Comparison of ENCODE assay signal across 20 cellular contexts in genomic region chr17:33667671-33668070, GRCh38.
DNase-seq lines count a peak whose midpoint lies in the region; ATAC-seq and TF ChIP-seq lines count a peak whose summit lies in the region.
"Had no signal": no experiment of that assay in that cellular context is flagged by ENCODE, and none has a peak within 500 bp of the region (broad histone marks: within the 10 kb centered on the region; RNA-seq: fewer than 3 reads in every experiment).

No MANE protein-coding gene starts in this region.

- H3K9me3 Mint-ChIP-seq in endodermal cell: no peaks in the 10 kb centered on the region
- H3K9me3 Mint-ChIP-seq in stimulated activated naive B cell treated with anti-CD40 and anti-IgM and Interleukin-4, amounts not matched to agents 10 μg/mL and 1 μg/mL and 100 μg/mL, for 72 hours: no peaks in the 10 kb centered on the region
- H3K9me3 Mint-ChIP-seq: activated CD4-positive, alpha-beta T cell treated with anti-CD3 and anti-CD28 coated beads, Interleukin-2, amount 10 ng/mL, durations not matched to agents 24 days and 14 days; activated naive CD4-positive, alpha-beta T cell treated with anti-CD3 and anti-CD28 coated beads, Interleukin-2, amount 50 U/mL, for 72 hours; activated T-helper 1 cell treated with anti-CD3 and anti-CD28 coated beads, Interleukin-12 subunit alpha, Interleukin-12 subunit beta, Interleukin-2, Interleukin-4 antibody, amounts not matched to agents 30 ng/mL and 10 ng/mL and 1 ng/mL, durations not matched to agents 14 hours and 24 hours and 36 hours; natural killer cell treated with Interleukin-12 subunit alpha and Interleukin-12 subunit beta and Interleukin-15 and Interleukin-18, amount 100 ng/mL, for 72 hours had no signal

- peak overlapping the region; percentile 15; the same call in 1 of the 2 replicates for H3K27ac ChIP-seq in MM.1S (ENCODE audit: low read length)
- H3K27ac ChIP-seq in endodermal cell (ENCODE audit: low read depth, low read length): no peak overlapping the region
- H3K27ac ChIP-seq in psoas muscle: no peak overlapping the region
- H3K27ac ChIP-seq: dorsolateral prefrontal cortex, parathyroid adenoma, suprapubic skin had no signal

- H3K27me3 ChIP-seq in MM.1S (replicated peaks; ENCODE audit: insufficient read depth, low read length) (no peaks in the 10 kb centered on the region), endodermal cell (ENCODE audit: control insufficient read depth, insufficient read depth, low read length, poor library complexity, severe bottlenecking) (no peaks in the 10 kb centered on the region), psoas muscle (ENCODE audit: insufficient read depth in 3 of 3, low read length in 2 of 3) (peaks cover 0 to 10% (median 0%) of the 10 kb centered on the region in 3 donors)

- TF ChIP-seq CTCF in GM12865 (IDR thresholded peaks at IDR 0.05; ENCODE audit: insufficient read depth, low read depth, low read length, missing control alignments) (no peak), MM.1S (IDR thresholded peaks at IDR 0.05; ENCODE audit: low read length) (no peak), endodermal cell (conservative IDR thresholded peaks at IDR 0.05) (no peak), psoas muscle (IDR thresholded peaks at IDR 0.05) (no peak)

- H3K9me2 ChIP-seq in MM.1S (replicated peaks; ENCODE audit: insufficient read depth, low read length): no peaks in the 10 kb centered on the region

- WGBS in endodermal cell (ENCODE audit: insufficient coverage in 1 of 2, insufficient read length in 1 of 2), 2 experiments: 83 to 92% methylated on average over 2 to 4 of the region's 4 CpGs
- 49 to 56% (median 54%) methylated on average over 4 of the region's 4 CpGs for WGBS in psoas muscle, 3 donors

- no peak overlapping the region for H3K4me3 Mint-ChIP-seq in endodermal cell
- H3K4me3 Mint-ChIP-seq in stimulated activated naive B cell treated with anti-CD40 and anti-IgM and Interleukin-4, amounts not matched to agents 10 μg/mL and 1 μg/mL and 100 μg/mL, for 72 hours: no peak overlapping the region
- H3K4me3 Mint-ChIP-seq: natural killer cell treated with Interleukin-12 subunit alpha and Interleukin-12 subunit beta and Interleukin-15 and Interleukin-18, amount 100 ng/mL, for 72 hours had no signal

- H3K9me3 ChIP-seq in MM.1S (replicated peaks; ENCODE audit: insufficient read depth, low read length) (no peaks in the 10 kb centered on the region), endodermal cell (ENCODE audit: control insufficient read depth, low read length) (no peaks in the 10 kb centered on the region), psoas muscle (no peaks in the 10 kb centered on the region)
- H3K9me3 ChIP-seq: suprapubic skin had no signal

- peak; percentile 47 to 61 for ATAC-seq in stimulated activated naive B cell treated with anti-CD40 and anti-IgM and Interleukin-4, amounts not matched to agents 10 μg/mL and 1 μg/mL and 100 μg/mL, for 72 hours (replicated peaks)
- ATAC-seq in GM21526 (IDR thresholded peaks at IDR 0.05; ENCODE audit: low FRiP score, unreplicated experiment) (no peak), psoas muscle (no peak)

- DNase-seq in GM12865 (ENCODE audit: low read depth) (peak; percentile 56), MM.1S (no peak), endodermal cell (peak; percentile 17), NCI-H1694 (lab: John Stamatoyannopoulos, UW) (no peak), psoas muscle (no peak)
- DNase-seq in stimulated activated naive B cell treated with anti-CD40 and anti-IgM and Interleukin-4, amounts not matched to agents 10 μg/mL and 1 μg/mL and 100 μg/mL, for 72 hours: no peak
- DNase-seq: COR-L47, dorsolateral prefrontal cortex, foreskin fibroblast, NCI-H146, NCI-H2171 treated with DMSO at 0.1 percent for 48 hours, NCI-H526 treated with DMSO at 0.1 percent for 48 hours, SHP77 treated with DMSO at 0.1 percent for 48 hours had no signal

- H3K4me1 ChIP-seq in MM.1S (ENCODE audit: low read length): no peaks in the 10 kb centered on the region
- no peaks in the 10 kb centered on the region for H3K4me1 ChIP-seq in endodermal cell (ENCODE audit: control insufficient read depth, insufficient read depth, low read length)
- H3K4me1 ChIP-seq in psoas muscle: no peaks in the 10 kb centered on the region

- H3K9ac ChIP-seq in MM.1S (ENCODE audit: low read length): no peak overlapping the region
- H3K9ac ChIP-seq in endodermal cell (ENCODE audit: extremely low read depth, low read length, poor library complexity, severe bottlenecking): no peak overlapping the region
- H3K9ac ChIP-seq: parathyroid adenoma had no signal

- H3K27me3 Mint-ChIP-seq in endodermal cell (ENCODE audit: insufficient read depth): peaks cover 2% of the 10 kb centered on the region
- peaks cover 0 to 6% of the 10 kb centered on the region in 2 donors for H3K27me3 Mint-ChIP-seq in stimulated activated naive B cell treated with anti-CD40 and anti-IgM and Interleukin-4, amounts not matched to agents 10 μg/mL and 1 μg/mL and 100 μg/mL, for 72 hours

- H3K79me2 ChIP-seq in MM.1S (ENCODE audit: low read length): no peaks in the 10 kb centered on the region
- H3K79me2 ChIP-seq: parathyroid adenoma had no signal

- H2AFZ ChIP-seq in MM.1S (ENCODE audit: low read length): no peak overlapping the region

- 0 out of 2 replicates have a peak overlapping the region, but pooled peaks have one; percentile 11 for H3K4me2 ChIP-seq in MM.1S (ENCODE audit: low read depth, low read length)

- no peaks in the 10 kb centered on the region for H3F3A ChIP-seq in MM.1S (ENCODE audit: insufficient read depth, low read length)

- H3K36me3 ChIP-seq in MM.1S (replicated peaks; ENCODE audit: insufficient read depth, low read length) (no peaks in the 10 kb centered on the region), endodermal cell (ENCODE audit: control insufficient read depth, insufficient read depth, low read length) (no peaks in the 10 kb centered on the region), psoas muscle (ENCODE audit: insufficient read depth in 1 of 2, low read depth in 1 of 2) (no peaks in the 10 kb centered on the region)
- H3K36me3 ChIP-seq: suprapubic skin had no signal

- H3K4me3 ChIP-seq in GM12865 (ENCODE audit: low read depth, low read length) (no peak overlapping the region), MM.1S (ENCODE audit: low read length) (no peak overlapping the region), endodermal cell (ENCODE audit: low read length) (no peak overlapping the region), psoas muscle (no peak overlapping the region)
- H3K4me3 ChIP-seq: dorsolateral prefrontal cortex, suprapubic skin had no signal

- no peaks in the 10 kb centered on the region for H4K20me1 ChIP-seq in MM.1S (ENCODE audit: insufficient read depth, low read length)

- intact Hi-C loops in psoas muscle (cut with DNase I): no loop called here

- H3K27ac Mint-ChIP-seq in endodermal cell: no peak overlapping the region
- H3K27ac Mint-ChIP-seq in stimulated activated naive B cell treated with anti-CD40 and anti-IgM and Interleukin-4, amounts not matched to agents 10 μg/mL and 1 μg/mL and 100 μg/mL, for 72 hours: no peak overlapping the region
- H3K27ac Mint-ChIP-seq: activated naive CD4-positive, alpha-beta T cell treated with anti-CD3 and anti-CD28 coated beads, Interleukin-2, amount 50 U/mL, for 72 hours; natural killer cell treated with Interleukin-12 subunit alpha and Interleukin-12 subunit beta and Interleukin-15 and Interleukin-18, amount 100 ng/mL, for 72 hours had no signal

- H3K4me1 Mint-ChIP-seq in endodermal cell: peaks cover 2% of the 10 kb centered on the region
- peaks cover 0 to 3% of the 10 kb centered on the region in 2 donors for H3K4me1 Mint-ChIP-seq in stimulated activated naive B cell treated with anti-CD40 and anti-IgM and Interleukin-4, amounts not matched to agents 10 μg/mL and 1 μg/mL and 100 μg/mL, for 72 hours

- no peaks in the 10 kb centered on the region for H3K36me3 Mint-ChIP-seq in endodermal cell (ENCODE audit: low read depth)
- H3K36me3 Mint-ChIP-seq in stimulated activated naive B cell treated with anti-CD40 and anti-IgM and Interleukin-4, amounts not matched to agents 10 μg/mL and 1 μg/mL and 100 μg/mL, for 72 hours: no peaks in the 10 kb centered on the region
- H3K36me3 Mint-ChIP-seq: activated naive CD4-positive, alpha-beta T cell treated with anti-CD3 and anti-CD28 coated beads, Interleukin-2, amount 50 U/mL, for 72 hours; natural killer cell treated with Interleukin-12 subunit alpha and Interleukin-12 subunit beta and Interleukin-15 and Interleukin-18, amount 100 ng/mL, for 72 hours had no signal

Comparison
In these comparisons a context has a peak if more than half of its experiments do, and no peak if none do; other contexts are left out.
1. DNase-seq: peak in GM12865 (single experiment) and endodermal cell (single experiment); none in MM.1S (single experiment), stimulated activated naive B cell treated with anti-CD40 and anti-IgM and Interleukin-4, amounts not matched to agents 10 μg/mL and 1 μg/mL and 100 μg/mL, for 72 hours (single experiment), NCI-H1694 (single experiment) and psoas muscle (0 of 2).
2. ATAC-seq: peak in stimulated activated naive B cell treated with anti-CD40 and anti-IgM and Interleukin-4, amounts not matched to agents 10 μg/mL and 1 μg/mL and 100 μg/mL, for 72 hours (2 of 2); none in GM21526 (single experiment) and psoas muscle (0 of 4).